In the genomic region with DNA sequence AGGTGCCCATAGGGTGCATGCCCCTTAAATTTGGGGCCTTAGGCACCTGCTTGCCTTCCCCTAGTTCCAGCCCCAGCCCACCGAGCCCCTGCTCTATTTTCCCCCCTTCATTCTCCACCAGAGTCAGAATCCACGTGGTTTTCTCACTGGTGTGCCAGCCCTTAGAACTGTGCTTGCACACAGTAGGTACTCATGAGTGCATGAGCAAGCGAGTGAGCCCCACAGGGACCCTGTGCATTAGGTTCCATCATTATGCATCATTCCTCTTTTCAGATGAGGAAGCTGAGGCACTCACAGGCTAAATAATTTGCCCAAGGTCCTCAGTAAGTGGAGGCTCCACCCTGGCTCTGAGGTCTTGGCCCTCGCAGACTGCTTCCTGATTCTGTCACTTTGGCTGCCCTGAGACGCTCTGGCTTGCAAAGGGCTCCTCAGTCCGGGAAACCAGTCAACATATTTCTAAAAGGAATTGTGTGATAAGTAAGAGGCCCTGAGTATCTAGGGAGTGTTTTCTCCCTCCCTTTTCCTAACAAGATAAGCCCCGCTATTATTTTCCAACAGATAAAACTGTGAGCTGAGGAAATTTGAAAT, we compare ENCODE assay signal across 1 cellular context.
TF ChIP-seq lines count a peak whose summit lies in the region.

No MANE protein-coding gene starts in this region.

TF ChIP-seq in K562, 482 proteins besides CTCF, POLR2A, EP300 and RAD21 (continued from another document):
- TF ChIP-seq CTBP1 (IDR thresholded peaks at IDR 0.05; ENCODE audit: borderline replicate concordance) (no peak), FOXJ2 (tag; IDR thresholded peaks at IDR 0.05) (peak; percentile 61; the same call in 1 of the 2 replicates), ZKSCAN1 (IDR thresholded peaks at IDR 0.05; ENCODE audit: low read depth, low read length) (peak; percentile 94), GTF2F1 (IDR thresholded peaks at IDR 0.05; ENCODE audit: low read depth, low read length) (no peak), KDM5B (IDR thresholded peaks at IDR 0.05; ENCODE audit: insufficient replicate concordance, low read depth, low read length) (no peak), KLF13 (tag; IDR thresholded peaks at IDR 0.05; ENCODE audit: borderline replicate concordance, low read depth) (no peak), ZNF165 (CRISPR knock-in tag; IDR thresholded peaks at IDR 0.05; ENCODE audit: borderline replicate concordance) (no peak), NFXL1 (CRISPR knock-in tag; IDR thresholded peaks at IDR 0.05) (no peak), ZSCAN29 (IDR thresholded peaks at IDR 0.05) (no peak)
- TF ChIP-seq, protein P1, sequence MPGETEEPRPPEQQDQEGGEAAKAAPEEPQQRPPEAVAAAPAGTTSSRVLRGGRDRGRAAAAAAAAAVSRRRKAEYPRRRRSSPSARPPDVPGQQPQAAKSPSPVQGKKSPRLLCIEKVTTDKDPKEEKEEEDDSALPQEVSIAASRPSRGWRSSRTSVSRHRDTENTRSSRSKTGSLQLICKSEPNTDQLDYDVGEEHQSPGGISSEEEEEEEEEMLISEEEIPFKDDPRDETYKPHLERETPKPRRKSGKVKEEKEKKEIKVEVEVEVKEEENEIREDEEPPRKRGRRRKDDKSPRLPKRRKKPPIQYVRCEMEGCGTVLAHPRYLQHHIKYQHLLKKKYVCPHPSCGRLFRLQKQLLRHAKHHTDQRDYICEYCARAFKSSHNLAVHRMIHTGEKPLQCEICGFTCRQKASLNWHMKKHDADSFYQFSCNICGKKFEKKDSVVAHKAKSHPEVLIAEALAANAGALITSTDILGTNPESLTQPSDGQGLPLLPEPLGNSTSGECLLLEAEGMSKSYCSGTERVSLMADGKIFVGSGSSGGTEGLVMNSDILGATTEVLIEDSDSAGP (CRISPR knock-in tag; IDR thresholded peaks at IDR 0.05): no peak
TF ChIP-seq in K562: peak in this region for 3.
